In the genomic region with DNA sequence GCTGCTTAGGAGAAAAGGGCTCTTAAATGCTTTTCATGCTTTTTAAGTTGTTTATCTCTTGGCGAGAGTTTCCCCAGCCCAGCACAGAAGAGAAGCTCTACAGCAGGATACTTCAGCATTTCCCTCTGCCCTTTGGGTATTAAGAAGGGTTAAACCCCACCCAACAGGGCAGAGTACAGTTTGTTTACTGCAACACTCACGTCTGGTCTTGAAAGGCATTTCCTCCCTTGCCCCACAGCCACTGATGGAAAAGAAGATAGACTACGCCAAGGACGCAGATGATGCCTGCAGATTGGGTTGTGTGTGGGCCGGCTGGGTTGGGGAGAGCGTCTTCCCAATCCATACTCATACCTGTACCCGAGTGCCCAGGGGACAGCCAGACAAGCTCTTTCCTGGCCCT, we compare ENCODE assay signal across 29 cellular contexts.
"Had no signal": no experiment of that assay in that cellular context is flagged by ENCODE, and none has a peak within 500 bp of the region (broad histone marks: within the 10 kb centered on the region; RNA-seq: fewer than 3 reads in every experiment).

No MANE protein-coding gene starts in this region.

- H3K4me1 ChIP-seq: ascending aorta, foreskin keratinocyte, heart right ventricle, pancreas, prostate gland, stomach, tibial nerve had no signal

- H3K9me3 ChIP-seq: ascending aorta, pancreas, prostate gland, stomach had no signal

- H3K36me3 ChIP-seq: ascending aorta, brain microvascular endothelial cell, heart right ventricle, pancreas, prostate gland, stomach, tibial nerve had no signal

- ATAC-seq: esophagus mucosa; foreskin keratinocyte; heart right ventricle; pancreas; stimulated activated naive B cell treated with anti-CD40 and anti-IgM and Interleukin-4, amounts not matched to agents 10 μg/mL and 1 μg/mL and 100 μg/mL, for 72 hours; T-helper 17 cell had no signal

- H3K4me2 ChIP-seq: smooth muscle cell had no signal

- H3K27ac ChIP-seq: ascending aorta, brain microvascular endothelial cell, foreskin keratinocyte, heart right ventricle, pancreas, prostate gland, stomach, tibial nerve had no signal

- FAIRE-seq: islet of Langerhans, pancreas, urothelium cell line had no signal

- DNase-seq: activated CD4-positive, alpha-beta memory T cell treated with anti-CD3 and anti-CD28 coated beads, Interleukin-2, amount 10 ng/mL, durations not matched to agents 7 days and 5 days; activated CD4-positive, alpha-beta T cell treated with anti-CD3 and anti-CD28 coated beads for 1 hour; activated CD4-positive, alpha-beta T cell treated with anti-CD3 and anti-CD28 coated beads, Interleukin-2, amount 10 ng/mL, durations not matched to agents 7 days and 5 days; activated CD8-positive, alpha-beta memory T cell treated with anti-CD3 and anti-CD28 coated beads, Interleukin-2, amount 50 U/mL, for 48 hours; activated gamma-delta T cell; activated naive CD4-positive, alpha-beta T cell treated with anti-CD3 and anti-CD28 coated beads, Interleukin-2, amount 10 ng/mL, durations not matched to agents 7 days and 5 days; activated naive CD8-positive, alpha-beta T cell treated with anti-CD3 and anti-CD28 coated beads, Interleukin-2, amount 10 ng/mL, durations not matched to agents 7 days and 5 days; activated T-cell treated with anti-CD3 and anti-CD28 coated beads, Interleukin-2, amount 50 U/mL, for 24 hours; brain microvascular endothelial cell; caudate nucleus; cortex of kidney; heart right ventricle; mammary epithelial cell; nephron progenitor cell; pancreas; retina; stimulated activated CD4-positive, alpha-beta T cell treated with anti-CD3 and anti-CD28 coated beads, Interleukin-1b, Interleukin-23, amount 100 ng/mL, for 48 hours; stimulated activated naive B cell treated with anti-CD40 and anti-IgM and Interleukin-4, amounts not matched to agents 10 μg/mL and 1 μg/mL and 100 μg/mL, for 72 hours; stomach; T-helper 17 cell; T1000 had no signal

- H3K27me3 ChIP-seq: ascending aorta, brain microvascular endothelial cell, pancreas, stomach, tibial nerve had no signal

- H3K4me3 ChIP-seq: ascending aorta, heart right ventricle, pancreas, prostate gland, smooth muscle cell, stomach, tibial nerve had no signal
